In the genomic region with DNA sequence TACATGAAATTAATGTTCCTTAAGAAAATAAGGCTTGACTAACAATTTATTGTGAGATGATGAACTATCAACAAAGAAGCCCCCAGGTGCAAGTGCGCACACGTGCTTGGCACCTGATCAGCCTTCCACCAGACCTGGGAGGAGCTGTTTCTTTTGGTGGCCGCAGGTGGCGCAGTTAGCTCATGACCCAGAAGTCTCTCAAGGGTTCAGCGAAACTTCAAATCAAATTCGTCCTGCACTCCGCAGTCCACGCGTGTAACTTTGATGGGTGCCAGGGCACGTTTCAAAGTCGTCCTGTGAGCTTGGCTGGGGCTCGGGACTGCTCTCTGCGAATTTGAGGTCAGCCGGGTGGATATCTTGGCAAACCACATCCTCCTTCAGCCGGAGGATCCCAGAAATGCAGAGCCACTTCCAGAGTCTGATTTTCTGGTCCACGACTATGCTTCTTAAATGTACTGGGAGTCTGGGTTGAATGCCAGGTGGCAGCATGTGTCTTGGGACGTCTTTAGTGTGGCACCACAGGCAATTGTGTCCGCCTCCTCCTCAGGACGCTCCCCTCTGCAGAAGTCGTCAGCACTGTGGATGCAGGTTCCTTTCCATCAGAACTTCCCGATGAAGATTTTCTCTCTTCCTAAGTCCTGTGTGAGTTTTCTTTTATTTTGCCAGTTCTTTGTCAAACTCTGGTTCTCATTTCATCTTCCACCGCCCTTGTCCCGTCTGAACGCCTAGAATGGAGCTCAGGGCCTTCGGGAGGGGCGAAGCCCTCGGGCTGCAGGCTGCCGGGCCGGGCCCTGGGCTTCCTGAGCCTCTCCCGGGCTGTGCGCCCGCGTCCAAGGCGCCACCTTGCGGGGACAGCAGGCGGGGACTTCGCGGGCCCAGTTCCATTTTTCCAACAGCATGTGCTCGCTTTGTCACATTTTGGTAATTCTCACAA, we compare ENCODE assay signal across 9 cellular contexts.
DNase-seq lines count a peak whose midpoint lies in the region; ATAC-seq, FAIRE-seq and TF ChIP-seq lines count a peak whose summit lies in the region.
"Had no signal": no experiment of that assay in that cellular context is flagged by ENCODE, and none has a peak within 500 bp of the region (broad histone marks: within the 10 kb centered on the region; RNA-seq: fewer than 3 reads in every experiment).

No MANE protein-coding gene starts in this region.

- H3K9me3 Mint-ChIP-seq in glutamatergic neuron (ENCODE audit: unreplicated experiment), result no peaks in the 10 kb centered on the region

- no peak for FAIRE-seq in RCC 7860 (lab: Jason Lieb, UNC)
- FAIRE-seq: endometrium had no signal

- no peak overlapping the region for H3K27ac Mint-ChIP-seq in glutamatergic neuron (ENCODE audit: unreplicated experiment)

- peak; percentile 56 for ATAC-seq in GM21576 (IDR thresholded peaks at IDR 0.05; ENCODE audit: unreplicated experiment)

- no peak overlapping the region for H3K4me3 Mint-ChIP-seq in glutamatergic neuron (ENCODE audit: unreplicated experiment)

- TF ChIP-seq CTCF in glutamatergic neuron (IDR thresholded peaks at IDR 0.05; ENCODE audit: partially characterized antibody, unreplicated experiment), result peak; percentile 67

- H3K36me3 Mint-ChIP-seq in glutamatergic neuron (ENCODE audit: unreplicated experiment), result peaks cover 13% of the 10 kb centered on the region

- H3K27me3 Mint-ChIP-seq in glutamatergic neuron (ENCODE audit: unreplicated experiment), result no peaks in the 10 kb centered on the region

- peak; percentile 47 for DNase-seq in activated CD8-positive, alpha-beta memory T cell treated with anti-CD3 and anti-CD28 coated beads, Interleukin-2, amount 50 U/mL, for 4 hours
- DNase-seq in glutamatergic neuron (peak; percentile 76), RCC 7860 (ENCODE audit: low spot score) (no peak), NCI-H526 (lab: John Stamatoyannopoulos, UW) (no peak), HPDE6-E6E7 (ENCODE audit: extremely low spot score) (no peak), midbrain (lab: John Stamatoyannopoulos, UW) (no peak)
- peak; percentile 41 for DNase-seq in stimulated activated CD4-positive, alpha-beta T cell treated with anti-CD3 and anti-CD28 coated beads, Interleukin-12 subunit alpha, Interleukin-12 subunit beta, amount 100 ng/mL, for 4 hours

- no peaks in the 10 kb centered on the region for H3K4me1 Mint-ChIP-seq in glutamatergic neuron (ENCODE audit: low read depth, unreplicated experiment)

Comparison
In these comparisons a context has a peak if more than half of its experiments do, and no peak if none do; other contexts are left out.
1. DNase-seq: peak in activated CD8-positive, alpha-beta memory T cell treated with anti-CD3 and anti-CD28 coated beads, Interleukin-2, amount 50 U/mL, for 4 hours (single experiment), glutamatergic neuron (single experiment) and stimulated activated CD4-positive, alpha-beta T cell treated with anti-CD3 and anti-CD28 coated beads, Interleukin-12 subunit alpha, Interleukin-12 subunit beta, amount 100 ng/mL, for 4 hours (single experiment); none in RCC 7860 (single experiment), NCI-H526 (0 of 2), HPDE6-E6E7 (single experiment) and midbrain (single experiment).